Comparison of ENCODE assay signal across 18 cellular contexts in the genomic region with DNA sequence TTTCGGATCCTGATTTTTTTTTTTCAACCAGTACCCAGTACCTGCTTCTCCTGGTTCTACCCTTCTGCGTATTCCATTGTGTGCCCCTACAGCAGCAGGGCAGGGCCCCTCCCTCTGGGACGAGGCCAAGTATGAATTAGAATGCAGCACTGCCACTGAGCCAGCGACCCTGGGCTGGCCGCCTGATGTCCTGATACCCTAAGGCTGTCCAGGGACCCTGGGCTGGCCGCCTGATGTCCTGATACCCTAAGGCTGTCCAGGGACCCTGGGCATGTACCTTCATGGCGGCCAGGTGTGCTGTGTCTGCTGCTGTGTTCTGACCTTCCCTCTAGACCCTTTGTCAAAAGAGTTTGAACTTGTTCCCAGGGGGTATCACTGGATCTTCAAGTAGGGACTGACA. TPM values are rescaled to one million over a fixed set of nuclear protein-coding genes. Genes with fewer than 3 reads are reported as not detected.
A peak's percentile ranks its signal among the peaks of the same experiment; 100 is the strongest.
DNase-seq lines count a peak whose midpoint lies in the region; ATAC-seq and TF ChIP-seq lines count a peak whose summit lies in the region.
"Had no signal": no experiment of that assay in that cellular context is flagged by ENCODE, and none has a peak within 500 bp of the region (broad histone marks: within the 10 kb centered on the region; RNA-seq: fewer than 3 reads in every experiment).

No MANE protein-coding gene starts in this region.

- no peak overlapping the region for H3K14ac ChIP-seq in H9 (ENCODE audit: insufficient read depth, low read length)

- no peak overlapping the region for H2BK20ac ChIP-seq in H9 (ENCODE audit: low read depth, low read length, poor library complexity, severe bottlenecking)

- H2AK5ac ChIP-seq in H9 (ENCODE audit: insufficient read length, low read length) = no peak overlapping the region

- 0 out of 2 replicates have a peak, but pooled peaks cover 3% of the 10 kb centered on the region for H3K79me2 ChIP-seq in H9 (ENCODE audit: insufficient read depth, low read length)

- H3K27me3 Mint-ChIP-seq in H9 (ENCODE audit: low read depth) (no peaks in the 10 kb centered on the region), endodermal cell (ENCODE audit: insufficient read depth) (no peaks in the 10 kb centered on the region)

- no peak overlapping the region for H4K91ac ChIP-seq in H9 (ENCODE audit: insufficient read length, low read depth, low read length)

- H3K27me3 ChIP-seq in H9 (ENCODE audit: insufficient read depth, low read length) = no peaks in the 10 kb centered on the region
- H3K27me3 ChIP-seq in endodermal cell (ENCODE audit: control insufficient read depth, insufficient read depth, low read length, poor library complexity, severe bottlenecking) = no peaks in the 10 kb centered on the region
- H3K27me3 ChIP-seq in lower lobe of right lung (ENCODE audit: low read depth) = no peaks in the 10 kb centered on the region
- no peaks in the 10 kb centered on the region for H3K27me3 ChIP-seq in stomach
- no peaks in the 10 kb centered on the region for H3K27me3 ChIP-seq in SJCRH30

- H3K27ac Mint-ChIP-seq in H9 = peak overlapping the region; percentile 53 to 90 (median 71); a peak in 5 of 7 replicates
- H3K27ac Mint-ChIP-seq in endodermal cell = peak overlapping the region; percentile 81
- H3K27ac Mint-ChIP-seq: CD8-positive, alpha-beta memory T cell had no signal

- no peak overlapping the region for H2BK12ac ChIP-seq in H9 (ENCODE audit: insufficient read length, low read depth, low read length)

- H3K36me3 Mint-ChIP-seq in H9 (ENCODE audit: insufficient read depth in 1 of 3, low read depth in 3 of 3) (no peaks in the 10 kb centered on the region; a peak in 1 of 7 replicates), endodermal cell (ENCODE audit: low read depth) (no peaks in the 10 kb centered on the region)
- H3K36me3 Mint-ChIP-seq: CD8-positive, alpha-beta memory T cell had no signal

- H3K23me2 ChIP-seq in H9 (ENCODE audit: insufficient read length, low read depth, low read length, poor library complexity, severe bottlenecking) = no peaks in the 10 kb centered on the region

- H3K9ac ChIP-seq in H9 (ENCODE audit: extremely low read depth, insufficient read length, low read length) (no peak overlapping the region), endodermal cell (ENCODE audit: extremely low read depth, low read length, poor library complexity, severe bottlenecking) (no peak overlapping the region)

- no peak overlapping the region for H3K4me2 ChIP-seq in H9 (ENCODE audit: insufficient read depth, insufficient read length, low read length)

- H3K4me3 Mint-ChIP-seq in H9 (no peak overlapping the region), endodermal cell (no peak overlapping the region)
- H3K4me3 Mint-ChIP-seq: CD8-positive, alpha-beta memory T cell had no signal

- H4K20me1 ChIP-seq in H9 (ENCODE audit: control insufficient read depth, insufficient read depth, insufficient read length) = no peaks in the 10 kb centered on the region

- TF ChIP-seq CTCF in H9 (conservative IDR thresholded peaks at IDR 0.05) (no peak), endodermal cell (conservative IDR thresholded peaks at IDR 0.05) (no peak), lower lobe of right lung (IDR thresholded peaks at IDR 0.05) (no peak), stomach (IDR thresholded peaks at IDR 0.05) (no peak)

- no peak overlapping the region for H2AFZ ChIP-seq in H9 (ENCODE audit: low read length)

- no peak overlapping the region for H3T11ph ChIP-seq in H9 (ENCODE audit: low read length)

- H3K4me1 Mint-ChIP-seq in H9 (peaks cover 38 to 48% of the 10 kb centered on the region in 2 experiments), endodermal cell (peaks cover 45% of the 10 kb centered on the region)

- TF ChIP-seq EP300 in stomach (IDR thresholded peaks at IDR 0.05) = no peak

- no peak overlapping the region for H3K4ac ChIP-seq in H9 (ENCODE audit: low read depth, low read length)

- no peak overlapping the region for H3K18ac ChIP-seq in H9 (ENCODE audit: insufficient read length, low read depth, low read length)

- H3K23ac ChIP-seq in H9 (ENCODE audit: insufficient read length, low read depth, low read length) = no peak overlapping the region

- H4K5ac ChIP-seq in H9 (ENCODE audit: insufficient read length, low read depth, low read length) = no peak overlapping the region

- H2BK5ac ChIP-seq in H9 (ENCODE audit: insufficient read length, low read length) = no peak overlapping the region

- H3K56ac ChIP-seq in H9 (ENCODE audit: insufficient read length, low read depth, low read length) = no peak overlapping the region

- H3K79me1 ChIP-seq in H9 (ENCODE audit: insufficient read depth, low read depth, low read length, poor library complexity, severe bottlenecking) = peaks cover 5% of the 10 kb centered on the region

- H3K9me3 ChIP-seq in H9 (ENCODE audit: control insufficient read depth, low read depth, low read length) = no peaks in the 10 kb centered on the region
- H3K9me3 ChIP-seq in endodermal cell (ENCODE audit: control insufficient read depth, low read length) = no peaks in the 10 kb centered on the region
- no peaks in the 10 kb centered on the region for H3K9me3 ChIP-seq in lower lobe of right lung
- no peaks in the 10 kb centered on the region for H3K9me3 ChIP-seq in stomach
- H3K9me3 ChIP-seq in SJCRH30 (replicated peaks) = no peaks in the 10 kb centered on the region

- H3K4me1 ChIP-seq in H9 (ENCODE audit: insufficient read depth, low read length) (0 out of 2 replicates have a peak, but pooled peaks cover 2% of the 10 kb centered on the region), endodermal cell (ENCODE audit: control insufficient read depth, insufficient read depth, low read length) (peaks cover 6% of the 10 kb centered on the region), lower lobe of right lung (peaks cover 21% of the 10 kb centered on the region), stomach (peaks cover 15 to 39% (median 24%) of the 10 kb centered on the region in 4 donors), SJCRH30 (no peaks in the 10 kb centered on the region)

- peak; percentile 25 to 33 for ATAC-seq in lower lobe of right lung
- ATAC-seq in GM18870 (IDR thresholded peaks at IDR 0.05; ENCODE audit: unreplicated experiment) = no peak
- ATAC-seq: HCT116 had no signal

- H3K27ac ChIP-seq in H9 (ENCODE audit: insufficient read length, low read depth, low read length) = no peak overlapping the region
- H3K27ac ChIP-seq in endodermal cell (ENCODE audit: low read depth, low read length) = no peak overlapping the region
- no peak overlapping the region for H3K27ac ChIP-seq in lower lobe of right lung
- H3K27ac ChIP-seq in stomach = peak overlapping the region in 3 of 5 donors; percentile 23 to 65 (median 38)
- H3K27ac ChIP-seq in SJCRH30 = no peak overlapping the region
- H3K27ac ChIP-seq: C4-2B, SK-N-MC had no signal

- H4K8ac ChIP-seq in H9 (replicated peaks; ENCODE audit: insufficient read length, low read depth, low read length) = no peak overlapping the region

- no peak overlapping the region for H2BK15ac ChIP-seq in H9 (ENCODE audit: low read depth, low read length)

- WGBS in H9 (ENCODE audit: extremely low coverage, insufficient read length, low lambda C conversion rate) = no CpG with 5 or more reads among the region's 7 CpGs
- 91 to 92% methylated on average over 7 of the region's 7 CpGs for WGBS in endodermal cell (ENCODE audit: insufficient coverage in 1 of 2, insufficient read length in 1 of 2), 2 experiments
- 34 to 64% (median 43%) methylated on average over 7 of the region's 7 CpGs for WGBS in stomach, 5 donors

- intact Hi-C loops in lower lobe of right lung (cut with DNase I) = no loop called here
- intact Hi-C loops in stomach (cut with DNase I; ENCODE audit: low total_unique reads) = no loop called here

- H3K36me3 ChIP-seq in endodermal cell (ENCODE audit: control insufficient read depth, insufficient read depth, low read length) (no peaks in the 10 kb centered on the region), lower lobe of right lung (no peaks in the 10 kb centered on the region), stomach (peaks cover 0 to 8% (median 0%) of the 10 kb centered on the region in 4 donors), SJCRH30 (no peaks in the 10 kb centered on the region)

- no peaks in the 10 kb centered on the region for H3K9me3 Mint-ChIP-seq in H9
- H3K9me3 Mint-ChIP-seq in endodermal cell = no peaks in the 10 kb centered on the region
- H3K9me3 Mint-ChIP-seq: CD8-positive, alpha-beta memory T cell had no signal

- DNase-seq in H9 (no peak), endodermal cell (peak; percentile 42), lower lobe of right lung (no peak), stomach (no peak), SJCRH30 (no peak), germinal center (ENCODE audit: low spot score) (no peak)
- DNase-seq: CD8-positive, alpha-beta memory T cell; GDM1; GOT3; Kasumi-1; NCI-H1694 treated with DMSO at 0.1 percent for 48 hours; NCI-H2081 treated with DMSO at 0.1 percent for 48 hours; PC-3; Right ventricle myocardium superior had no signal

- no peak overlapping the region for H2BK120ac ChIP-seq in H9 (ENCODE audit: low read depth, low read length, poor library complexity, severe bottlenecking)

- H3K4me3 ChIP-seq in endodermal cell (ENCODE audit: low read length) = no peak overlapping the region
- H3K4me3 ChIP-seq in lower lobe of right lung = no peak overlapping the region
- H3K4me3 ChIP-seq in stomach = no peak overlapping the region
- H3K4me3 ChIP-seq in SJCRH30 = no peak overlapping the region
- H3K4me3 ChIP-seq: SK-N-MC had no signal

- TF ChIP-seq POLR2A in stomach (IDR thresholded peaks at IDR 0.05) = no peak

RNA-seq across cellular contexts. Expression of a gene that starts 42.9 kb away (rescaled TPM):
- total RNA-seq in H9 (2021) = 24.1 and 27.1 TPM in 2 replicates
- 10 to 100 TPM in 1 of 2 donors, 1 to 10 TPM in 1; 9.9 to 16.7 TPM for total RNA-seq in endodermal cell
- 4.5 TPM for polyA plus RNA-seq in endodermal cell (2013, experiment 1 of 2)
- 4.3 TPM for polyA plus RNA-seq in endodermal cell (2013, experiment 2 of 2)
- total RNA-seq in lower lobe of right lung = 44.2 TPM
- total RNA-seq in stomach = 10 to 100 TPM; 16.7 to 36.8 (median 22.2) TPM
- 10 to 100 TPM in 1 of 3 donors, 1 to 10 TPM in 2; 5.6 to 11.6 (median 7.4) TPM for polyA plus RNA-seq in stomach
- 21.9 and 22.8 TPM in 2 replicates for total RNA-seq in SJCRH30 (2014; rRNA removed; shearing (Covaris generic))

Comparison
In these comparisons a context has a peak if more than half of its experiments do, and no peak if none do; other contexts are left out.
1. H3K27ac ChIP-seq: peak in stomach (3 of 5); none in H9 (single experiment), endodermal cell (single experiment), lower lobe of right lung (single experiment) and SJCRH30 (single experiment).